22 cellular contexts compared by ENCODE assay signal in the genomic region with DNA sequence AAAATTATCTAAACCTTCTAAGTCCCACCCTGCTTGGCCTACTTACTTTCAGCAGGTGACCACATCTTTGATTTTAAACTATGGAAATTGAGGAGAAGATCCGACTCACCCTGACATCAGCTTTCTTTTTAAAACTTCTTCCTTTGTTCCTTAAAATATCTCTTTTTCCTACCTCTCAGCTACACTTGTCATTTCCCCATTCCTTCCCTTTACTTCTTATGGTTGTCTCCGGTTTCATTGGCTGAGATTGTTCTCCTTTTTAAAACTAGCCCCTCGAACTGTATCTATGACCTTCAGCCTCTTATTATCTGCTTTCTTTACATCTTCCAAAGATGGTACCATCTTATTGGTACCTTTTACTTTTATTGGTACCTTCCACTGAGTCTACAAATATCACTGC.
"Had no signal": no experiment of that assay in that cellular context is flagged by ENCODE, and none has a peak within 500 bp of the region (broad histone marks: within the 10 kb centered on the region; RNA-seq: fewer than 3 reads in every experiment).

No MANE protein-coding gene starts in this region.

- DNase-seq: dermis blood vessel endothelial cell; esophagus squamous epithelium; foreskin fibroblast; kidney; left cardiac atrium; left ventricle myocardium inferior; lower lobe of right lung; mesenchymal stem cell; naive B cell; posterior cingulate gyrus; sigmoid colon; stimulated activated CD4-positive, alpha-beta T cell treated with anti-CD3 and anti-CD28 coated beads, Interleukin-2, amount 100 ng/mL, for 24 hours; stimulated activated CD4-positive, alpha-beta T cell treated with anti-CD3 and anti-CD28 coated beads, Interleukin-4, amount 100 ng/mL, for 4 hours; stimulated activated naive B cell treated with anti-CD40 and anti-IgM and Interleukin-4, amounts not matched to agents 10 μg/mL and 1 μg/mL and 100 μg/mL, for 72 hours; stimulated activated naive CD8-positive, alpha-beta T cell treated with anti-CD3 and anti-CD28 coated beads, Interleukin-15, amount 100 ng/mL, for 72 hours; testis; upper lobe of right lung had no signal

- H3K4me3 Mint-ChIP-seq: naive B cell; nephron; stimulated activated naive B cell treated with anti-CD40 and anti-IgM and Interleukin-4, amounts not matched to agents 10 μg/mL and 1 μg/mL and 100 μg/mL, for 72 hours; stimulated activated naive CD8-positive, alpha-beta T cell treated with anti-CD3 and anti-CD28 coated beads, Interleukin-15, amount 100 ng/mL, for 72 hours had no signal

- H3K27me3 Mint-ChIP-seq: stimulated activated naive CD8-positive, alpha-beta T cell treated with anti-CD3 and anti-CD28 coated beads, Interleukin-15, amount 100 ng/mL, for 72 hours had no signal

- ATAC-seq: gastroesophageal sphincter; left cardiac atrium; lower lobe of right lung; stimulated activated naive B cell treated with anti-CD40 and anti-IgM and Interleukin-4, amounts not matched to agents 10 μg/mL and 1 μg/mL and 100 μg/mL, for 72 hours; stimulated activated naive CD8-positive, alpha-beta T cell treated with anti-CD3 and anti-CD28 coated beads, Interleukin-15, amount 100 ng/mL, for 72 hours; upper lobe of right lung had no signal

- H3K27ac ChIP-seq: esophagus squamous epithelium, gastroesophageal sphincter, left ventricle myocardium inferior, lower lobe of right lung, sigmoid colon, skin epidermis, testis, tibial nerve, upper lobe of right lung, vagina had no signal

- H3K27me3 ChIP-seq: gastroesophageal sphincter, sigmoid colon, testis, tibial nerve, upper lobe of right lung, vagina had no signal

- H3K9me3 ChIP-seq: esophagus squamous epithelium, gastroesophageal sphincter, lower lobe of right lung, sigmoid colon, testis, tibial nerve, upper lobe of right lung, vagina had no signal

- H3K4me1 Mint-ChIP-seq: naive B cell; nephron; stimulated activated naive CD8-positive, alpha-beta T cell treated with anti-CD3 and anti-CD28 coated beads, Interleukin-15, amount 100 ng/mL, for 72 hours had no signal

- H3K27ac Mint-ChIP-seq: naive B cell; nephron; stimulated activated naive B cell treated with anti-CD40 and anti-IgM and Interleukin-4, amounts not matched to agents 10 μg/mL and 1 μg/mL and 100 μg/mL, for 72 hours had no signal

- H3K4me1 ChIP-seq: esophagus squamous epithelium, gastroesophageal sphincter, lower lobe of right lung, sigmoid colon, testis, tibial nerve, upper lobe of right lung had no signal

- H3K36me3 ChIP-seq: esophagus squamous epithelium, gastroesophageal sphincter, left ventricle myocardium inferior, lower lobe of right lung, sigmoid colon, tibial nerve, upper lobe of right lung, vagina had no signal

- H3K4me3 ChIP-seq: esophagus squamous epithelium, gastroesophageal sphincter, left ventricle myocardium inferior, lower lobe of right lung, sigmoid colon, skin epidermis, testis, tibial nerve, upper lobe of right lung, vagina had no signal
